ENCODE assay signal across 12 cellular contexts in the genomic region with DNA sequence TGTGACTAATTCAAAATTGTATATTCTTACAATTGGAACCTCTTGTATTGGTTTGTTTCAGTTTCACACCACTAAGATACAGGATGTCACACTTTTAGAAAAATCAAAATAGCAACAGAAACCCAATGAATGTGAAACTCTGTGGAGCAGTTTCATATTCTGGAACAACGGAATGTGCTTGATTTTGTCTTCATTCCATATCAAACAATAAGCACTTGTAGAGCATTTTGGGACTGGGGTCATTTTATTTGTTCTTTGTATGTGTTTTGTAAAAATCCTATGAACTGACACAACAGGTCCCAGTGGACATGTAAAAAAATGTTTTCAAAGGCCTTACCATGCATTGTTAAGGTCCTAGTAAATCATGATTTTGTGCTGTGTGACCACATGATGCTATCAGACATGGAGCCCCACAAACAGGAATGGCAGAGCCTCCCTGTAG.
A peak's percentile ranks its signal among the peaks of the same experiment; 100 is the strongest.
DNase-seq lines count a peak whose midpoint lies in the region; ATAC-seq, FAIRE-seq and TF ChIP-seq lines count a peak whose summit lies in the region.
"Had no signal": no experiment of that assay in that cellular context is flagged by ENCODE, and none has a peak within 500 bp of the region (broad histone marks: within the 10 kb centered on the region; RNA-seq: fewer than 3 reads in every experiment).

No MANE protein-coding gene starts in this region.

- DNase-seq in MCF 10A (ENCODE audit: unreplicated experiment) (no peak), breast epithelium (ENCODE audit: low spot score in 2 of 2) (no peak), cortex of kidney (lab: John Stamatoyannopoulos, UW) (no peak), 8988T (no peak), HepG2 (ENCODE audit: low spot score) (no peak)
- no peak for DNase-seq in T-helper 2 cell treated with Interferon-gamma antibody and Interleukin-4, amounts not matched to agents 5 μg/mL and 100 μg/mL, for 36 hours (ENCODE audit: low spot score)
- DNase-seq: anterior cingulate cortex; NCI-H1694 treated with DMSO at 0.1 percent for 48 hours; stimulated activated CD4-positive, alpha-beta T cell treated with anti-CD3 and anti-CD28 coated beads, Interleukin-4, amount 100 ng/mL, for 4 hours; thyroid gland had no signal

- no peak for TF ChIP-seq RAD21 in HepG2 (CRISPR knock-in tag; IDR thresholded peaks at IDR 0.05)

- H3K9me3 ChIP-seq in breast epithelium (no peaks in the 10 kb centered on the region), HepG2 (ENCODE audit: low read length) (no peaks in the 10 kb centered on the region)
- H3K9me3 ChIP-seq: thyroid gland had no signal

- no peak overlapping the region for H3K9ac ChIP-seq in HepG2 (ENCODE audit: insufficient read depth, low read depth, low read length)

- CTCF ChIA-PET in MCF 10A (lab: Yijun Ruan, JAX), result no interaction called here
- CTCF ChIA-PET in HepG2 (lab: Yijun Ruan, JAX; ENCODE audit: low intra/inter-chr PET ratio, low total read pairs), result no interaction called here

- BruUV-seq in MCF 10A (replicated peaks; lab: Mats Ljungman, UMichigan), result no TSS peak
- no TSS peak for BruUV-seq in HepG2 (replicated peaks; lab: Mats Ljungman, UMichigan)

- no peak overlapping the region for H3K27ac ChIP-seq in breast epithelium
- no peak overlapping the region for H3K27ac ChIP-seq in HepG2 (ENCODE audit: extremely low read length, insufficient read depth, low read length)
- H3K27ac ChIP-seq: thyroid gland had no signal

- no peak overlapping the region for H3K4me3 Mint-ChIP-seq in MCF 10A (ENCODE audit: unreplicated experiment)
- no peak overlapping the region for H3K4me3 Mint-ChIP-seq in T-helper 2 cell treated with Interferon-gamma antibody and Interleukin-4, amounts not matched to agents 5 μg/mL and 100 μg/mL, for 36 hours

- TF ChIP-seq POLR2A in breast epithelium (IDR thresholded peaks at IDR 0.05) (no peak), HepG2 (IDR thresholded peaks at IDR 0.05; ENCODE audit: insufficient read depth in 1 of 2, low read depth in 2 of 2, low read length in 2 of 2) (no peak)

- H3K4me2 ChIP-seq in HepG2 (ENCODE audit: low read depth, low read length), result no peak overlapping the region

- POLR2A ChIA-PET in MCF 10A (lab: Yijun Ruan, JAX), result no interaction called here
- POLR2A ChIA-PET in HepG2 (lab: Yijun Ruan, JAX), result no interaction called here

- no peaks in the 10 kb centered on the region for H3K36me3 Mint-ChIP-seq in MCF 10A (ENCODE audit: insufficient read depth, unreplicated experiment)
- H3K36me3 Mint-ChIP-seq in T-helper 2 cell treated with Interferon-gamma antibody and Interleukin-4, amounts not matched to agents 5 μg/mL and 100 μg/mL, for 36 hours (ENCODE audit: low read depth), result no peaks in the 10 kb centered on the region

- in situ Hi-C loops in HepG2 (cut with HindIII; ENCODE audit: extremely low pct_ligation_motif_present, low pct_unique_long_range_greater_than_20kb), result no loop called here

- no peak for FAIRE-seq in HepG2 (lab: Jason Lieb, UNC)

- intact Hi-C loops in MCF 10A (cut with micrococcal nuclease) (no loop called here), breast epithelium (cut with DNase I; ENCODE audit: low total_unique reads) (no loop called here), HepG2 (cut with micrococcal nuclease; ENCODE audit: unreplicated experiment) (no loop called here)

- no peaks in the 10 kb centered on the region for H4K20me1 ChIP-seq in HepG2 (ENCODE audit: insufficient read depth, low read length)

- H3K4me1 ChIP-seq in breast epithelium (peaks cover 0 to 5% of the 10 kb centered on the region in 2 donors), HepG2 (ENCODE audit: insufficient read depth, low read length) (no peaks in the 10 kb centered on the region)
- H3K4me1 ChIP-seq: thyroid gland had no signal

- H3K4me3 ChIP-seq in breast epithelium, result no peak overlapping the region
- H3K4me3 ChIP-seq in HepG2 (replicated peaks in 1 of 3; ENCODE audit: insufficient read depth in 1 of 3, low read depth in 2 of 3, low read length in 3 of 3), result no peak overlapping the region
- H3K4me3 ChIP-seq: thyroid gland had no signal

- H3K79me2 ChIP-seq in HepG2 (ENCODE audit: insufficient read depth, low read length), result no peaks in the 10 kb centered on the region

- no peak for TF ChIP-seq EP300 in HepG2 (IDR thresholded peaks at IDR 0.05; ENCODE audit: low read depth in 2 of 2, low read length in 2 of 2)
- no peak for TF ChIP-seq EP300 in HepG2 (CRISPR knock-in tag; IDR thresholded peaks at IDR 0.05; ENCODE audit: borderline replicate concordance)

- peaks cover 6% of the 10 kb centered on the region for H3K4me1 Mint-ChIP-seq in MCF 10A (ENCODE audit: insufficient read depth, unreplicated experiment)
- H3K4me1 Mint-ChIP-seq in T-helper 2 cell treated with Interferon-gamma antibody and Interleukin-4, amounts not matched to agents 5 μg/mL and 100 μg/mL, for 36 hours (ENCODE audit: low read depth), result no peaks in the 10 kb centered on the region

- H3K9me3 Mint-ChIP-seq in MCF 10A (ENCODE audit: unreplicated experiment), result no peaks in the 10 kb centered on the region
- H3K9me3 Mint-ChIP-seq in T-helper 2 cell treated with Interferon-gamma antibody and Interleukin-4, amounts not matched to agents 5 μg/mL and 100 μg/mL, for 36 hours, result peaks cover under 1% of the 10 kb centered on the region

- TF ChIP-seq CTCF in MCF 10A (IDR thresholded peaks at IDR 0.05; ENCODE audit: unreplicated experiment), result no peak
- TF ChIP-seq CTCF in breast epithelium (IDR thresholded peaks at IDR 0.05), result no peak
- no peak for TF ChIP-seq CTCF in HepG2 (CRISPR knock-in tag; IDR thresholded peaks at IDR 0.05)

- peak overlapping the region; percentile 64 for H3K27ac Mint-ChIP-seq in MCF 10A (ENCODE audit: low read depth, unreplicated experiment)
- H3K27ac Mint-ChIP-seq in T-helper 2 cell treated with Interferon-gamma antibody and Interleukin-4, amounts not matched to agents 5 μg/mL and 100 μg/mL, for 36 hours, result no peak overlapping the region

- no peaks in the 10 kb centered on the region for H3K36me3 ChIP-seq in breast epithelium
- H3K36me3 ChIP-seq in HepG2 (replicated peaks in 1 of 2; ENCODE audit: control insufficient read depth in 1 of 2, insufficient read depth in 2 of 2, low read length in 2 of 2), result no peaks in the 10 kb centered on the region
- H3K36me3 ChIP-seq: thyroid gland had no signal

- peak; percentile 80 for ATAC-seq in HG02763 (IDR thresholded peaks at IDR 0.05; ENCODE audit: unreplicated experiment)
- peak; percentile 93 for ATAC-seq in HG03565 (IDR thresholded peaks at IDR 0.05; ENCODE audit: unreplicated experiment)
- no peak for ATAC-seq in HepG2

- WGBS in HepG2 (ENCODE audit: low lambda C conversion rate), result 48% methylated on average over 1 of the region's 1 CpG

- no peak overlapping the region for H2AFZ ChIP-seq in HepG2 (ENCODE audit: low read length)

- H3K27me3 ChIP-seq in breast epithelium (no peaks in the 10 kb centered on the region), HepG2 (ENCODE audit: control insufficient read depth in 1 of 2, insufficient read depth in 2 of 2, low read length in 2 of 2) (no peaks in the 10 kb centered on the region)
- H3K27me3 ChIP-seq: thyroid gland had no signal

- H3K27me3 Mint-ChIP-seq in MCF 10A (ENCODE audit: insufficient read depth, unreplicated experiment), result no peaks in the 10 kb centered on the region
- H3K27me3 Mint-ChIP-seq in T-helper 2 cell treated with Interferon-gamma antibody and Interleukin-4, amounts not matched to agents 5 μg/mL and 100 μg/mL, for 36 hours (ENCODE audit: low read depth), result no peaks in the 10 kb centered on the region

TF ChIP-seq in HepG2, 621 proteins besides CTCF, POLR2A, EP300 and RAD21:
- TF ChIP-seq ZNF776 (CRISPR knock-in tag; IDR thresholded peaks at IDR 0.05) (no peak), ZNF496 (CRISPR knock-in tag; IDR thresholded peaks at IDR 0.05; ENCODE audit: insufficient replicate concordance) (no peak), ZSCAN22 (CRISPR knock-in tag; IDR thresholded peaks at IDR 0.05) (no peak), BHLHE40 (IDR thresholded peaks at IDR 0.05; ENCODE audit: low read length) (no peak), ZNF333 (CRISPR knock-in tag; IDR thresholded peaks at IDR 0.05; ENCODE audit: borderline replicate concordance) (no peak), NFIB (CRISPR knock-in tag; IDR thresholded peaks at IDR 0.05; ENCODE audit: borderline replicate concordance) (no peak), GATAD2A (CRISPR knock-in tag; IDR thresholded peaks at IDR 0.05) (no peak), FOXP1 (IDR thresholded peaks at IDR 0.05) (no peak), FOXP1 (CRISPR knock-in tag; IDR thresholded peaks at IDR 0.05) (no peak), ZFP37 (CRISPR knock-in tag; IDR thresholded peaks at IDR 0.05; ENCODE audit: borderline replicate concordance) (no peak), ZNF556 (CRISPR knock-in tag; IDR thresholded peaks at IDR 0.05; ENCODE audit: borderline replicate concordance) (no peak), ZNF253 (CRISPR knock-in tag; IDR thresholded peaks at IDR 0.05; ENCODE audit: borderline replicate concordance) (no peak), AHR (CRISPR knock-in tag; IDR thresholded peaks at IDR 0.05) (no peak), TAF1 (CRISPR knock-in tag; IDR thresholded peaks at IDR 0.05) (no peak)
- TF ChIP-seq, protein P1, sequence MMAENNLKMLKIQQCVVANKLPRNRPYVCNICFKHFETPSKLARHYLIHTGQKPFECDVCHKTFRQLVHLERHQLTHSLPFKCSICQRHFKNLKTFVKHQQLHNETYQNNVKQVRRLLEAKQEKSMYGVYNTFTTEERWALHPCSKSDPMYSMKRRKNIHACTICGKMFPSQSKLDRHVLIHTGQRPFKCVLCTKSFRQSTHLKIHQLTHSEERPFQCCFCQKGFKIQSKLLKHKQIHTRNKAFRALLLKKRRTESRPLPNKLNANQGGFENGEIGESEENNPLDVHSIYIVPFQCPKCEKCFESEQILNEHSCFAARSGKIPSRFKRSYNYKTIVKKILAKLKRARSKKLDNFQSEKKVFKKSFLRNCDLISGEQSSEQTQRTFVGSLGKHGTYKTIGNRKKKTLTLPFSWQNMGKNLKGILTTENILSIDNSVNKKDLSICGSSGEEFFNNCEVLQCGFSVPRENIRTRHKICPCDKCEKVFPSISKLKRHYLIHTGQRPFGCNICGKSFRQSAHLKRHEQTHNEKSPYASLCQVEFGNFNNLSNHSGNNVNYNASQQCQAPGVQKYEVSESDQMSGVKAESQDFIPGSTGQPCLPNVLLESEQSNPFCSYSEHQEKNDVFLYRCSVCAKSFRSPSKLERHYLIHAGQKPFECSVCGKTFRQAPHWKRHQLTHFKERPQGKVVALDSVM (CRISPR knock-in tag; IDR thresholded peaks at IDR 0.05), result no peak
